Comparison of ENCODE assay signal across 9 cellular contexts in the genomic region with DNA sequence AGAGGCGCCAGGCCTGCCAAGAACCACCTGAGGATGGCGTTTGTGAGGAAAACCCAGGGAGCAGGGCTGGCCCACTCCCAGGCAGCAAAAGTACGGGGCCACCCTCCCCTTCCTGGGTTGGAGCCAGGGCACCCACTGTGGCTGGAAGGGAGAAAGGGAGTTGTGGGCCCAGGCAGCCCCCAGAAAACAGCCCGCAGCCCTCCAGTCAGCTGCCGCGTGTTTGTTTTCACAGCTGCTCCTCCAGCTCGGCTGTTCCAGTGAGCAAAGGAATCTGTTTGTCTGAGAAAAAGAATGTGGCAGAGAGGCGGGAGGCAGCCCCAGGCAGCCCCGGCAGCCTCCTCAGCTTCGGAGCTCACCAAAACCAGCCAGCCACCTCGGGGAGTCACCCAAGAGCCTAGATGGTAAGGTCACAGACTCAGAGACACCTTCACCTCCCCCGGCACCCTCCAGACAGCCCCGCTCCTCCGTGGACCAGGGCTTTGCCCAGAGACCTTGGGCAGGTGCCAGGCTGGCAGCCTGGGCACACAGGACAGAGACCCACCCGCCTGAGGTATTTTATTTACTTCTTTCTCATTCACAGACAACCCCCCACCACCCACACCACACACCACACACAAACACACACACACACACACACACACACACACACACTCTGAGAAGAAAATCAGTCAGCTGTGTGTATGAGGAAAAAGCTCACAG.
DNase-seq lines count a peak whose midpoint lies in the region; ATAC-seq and TF ChIP-seq lines count a peak whose summit lies in the region.
"Had no signal": no experiment of that assay in that cellular context is flagged by ENCODE, and none has a peak within 500 bp of the region (broad histone marks: within the 10 kb centered on the region; RNA-seq: fewer than 3 reads in every experiment).

No MANE protein-coding gene starts in this region.

- peaks cover 28% of the 10 kb centered on the region for H3K4me1 ChIP-seq in Caco-2
- H3K4me1 ChIP-seq in OCI-LY1 (ENCODE audit: insufficient read depth, low read length, severe bottlenecking) = peaks cover 95% of the 10 kb centered on the region
- H3K4me1 ChIP-seq in fibroblast of lung (ENCODE audit: control insufficient read depth, extremely low read depth, insufficient read depth, low read length) = peaks cover 11% of the 10 kb centered on the region

- peak; percentile 44 to 52 for DNase-seq in Caco-2
- DNase-seq in fibroblast of lung (ENCODE audit: low read depth in 2 of 2) = peak; percentile 68 to 85
- DNase-seq in osteocyte (ENCODE audit: extremely low spot score, unreplicated experiment) = peak; percentile 94
- DNase-seq in SK-N-DZ (ENCODE audit: low spot score) = no peak
- DNase-seq in NOMO-1 treated with dmso at 0.1 percent for 144 hours (lab: John Stamatoyannopoulos, UW; ENCODE audit: unreplicated experiment) = no peak

- H3F3A ChIP-seq in OCI-LY1 (ENCODE audit: insufficient read depth, low read length) = 0 out of 2 replicates have a peak, but pooled peaks cover 4% of the 10 kb centered on the region

- H3K27ac ChIP-seq in OCI-LY1 (ENCODE audit: low read depth, low read length, poor library complexity, severe bottlenecking) (peak overlapping the region; percentile 100), fibroblast of lung (ENCODE audit: insufficient read depth, low read length) (no peak overlapping the region)

- POLR2A ChIA-PET in Caco-2 (lab: Charles Lee) = no interaction called here

- H3K79me2 ChIP-seq in OCI-LY1 (ENCODE audit: insufficient read depth, low read length) = no peaks in the 10 kb centered on the region
- no peaks in the 10 kb centered on the region for H3K79me2 ChIP-seq in fibroblast of lung (ENCODE audit: control insufficient read depth, insufficient read depth, low read length)

- intact Hi-C loops in Caco-2 (cut with micrococcal nuclease; ENCODE audit: unreplicated experiment) = loop anchor here (10.0 kb wide), 1 partner anchor 195 kb away; no protein-coding TSS in a partner anchor

- CTCF ChIA-PET in Caco-2 (lab: Charles Lee) = interaction anchor here (0.7 kb wide), 2 partner anchors 59 to 74 kb away, joined by 4 to 5 read pairs; no protein-coding TSS in a partner anchor

- H3K4me3 Mint-ChIP-seq in Caco-2 (ENCODE audit: unreplicated experiment) (no peak overlapping the region), osteocyte (ENCODE audit: unreplicated experiment) (no peak overlapping the region)
- H3K4me3 Mint-ChIP-seq: central memory CD8-positive, alpha-beta T cell had no signal

- H3K9me2 ChIP-seq in OCI-LY1 (ENCODE audit: low read depth, low read length) = no peaks in the 10 kb centered on the region

- H3K27me3 Mint-ChIP-seq in Caco-2 (ENCODE audit: insufficient read depth, unreplicated experiment) (no peaks in the 10 kb centered on the region), osteocyte (ENCODE audit: unreplicated experiment) (no peaks in the 10 kb centered on the region)
- H3K27me3 Mint-ChIP-seq: central memory CD8-positive, alpha-beta T cell had no signal

- H3K4me1 Mint-ChIP-seq in Caco-2 (ENCODE audit: low read depth, unreplicated experiment) = peaks cover 15% of the 10 kb centered on the region
- H3K4me1 Mint-ChIP-seq in osteocyte (ENCODE audit: unreplicated experiment) = peaks cover 70% of the 10 kb centered on the region
- H3K4me1 Mint-ChIP-seq: central memory CD8-positive, alpha-beta T cell had no signal

- H3K9me3 ChIP-seq in Caco-2 = no peaks in the 10 kb centered on the region
- no peaks in the 10 kb centered on the region for H3K9me3 ChIP-seq in OCI-LY1 (ENCODE audit: low read length)
- no peaks in the 10 kb centered on the region for H3K9me3 ChIP-seq in fibroblast of lung (ENCODE audit: control insufficient read depth, insufficient read depth, low read depth, low read length)

- no peaks in the 10 kb centered on the region for H4K20me1 ChIP-seq in OCI-LY1 (ENCODE audit: insufficient read depth, low read length)
- no peaks in the 10 kb centered on the region for H4K20me1 ChIP-seq in fibroblast of lung (ENCODE audit: control insufficient read depth, extremely low read depth, insufficient read depth, low read length)

- H3K36me3 Mint-ChIP-seq in Caco-2 (ENCODE audit: insufficient read depth, unreplicated experiment) (no peaks in the 10 kb centered on the region), osteocyte (ENCODE audit: unreplicated experiment) (no peaks in the 10 kb centered on the region)

- H3K27me3 ChIP-seq in Caco-2 (replicated peaks; ENCODE audit: control insufficient read depth, insufficient read depth, low read length) (no peaks in the 10 kb centered on the region), OCI-LY1 (ENCODE audit: insufficient read depth, low read length) (no peaks in the 10 kb centered on the region), fibroblast of lung (ENCODE audit: control insufficient read depth, insufficient read depth, low read length) (no peaks in the 10 kb centered on the region)

- H3K4me3 ChIP-seq in Caco-2 (ENCODE audit: low read depth, low read length) (no peak overlapping the region), OCI-LY1 (ENCODE audit: low read depth, low read length, poor library complexity, severe bottlenecking) (peak overlapping the region; percentile 41), fibroblast of lung (replicated peaks in 1 of 4; ENCODE audit: control extremely low read depth in 1 of 4, insufficient read depth in 1 of 4, low read depth in 3 of 4, low read length in 4 of 4) (no peak overlapping the region)

- H3K9me3 Mint-ChIP-seq in Caco-2 (ENCODE audit: unreplicated experiment) = no peaks in the 10 kb centered on the region
- H3K9me3 Mint-ChIP-seq in osteocyte (ENCODE audit: unreplicated experiment) = no peaks in the 10 kb centered on the region
- H3K9me3 Mint-ChIP-seq: central memory CD8-positive, alpha-beta T cell had no signal

- H3K27ac Mint-ChIP-seq in Caco-2 (ENCODE audit: unreplicated experiment) (peak overlapping the region; percentile 53), osteocyte (ENCODE audit: unreplicated experiment) (peak overlapping the region; percentile 93)

- peak overlapping the region; percentile 94 for H3K9ac ChIP-seq in OCI-LY1 (ENCODE audit: low read length)
- H3K9ac ChIP-seq in fibroblast of lung (ENCODE audit: insufficient read depth, low read length) = no peak overlapping the region

- H3K36me3 ChIP-seq in Caco-2 (ENCODE audit: control insufficient read depth, insufficient read depth, low read length) = no peaks in the 10 kb centered on the region
- H3K36me3 ChIP-seq in OCI-LY1 (ENCODE audit: insufficient read depth, low read length) = no peaks in the 10 kb centered on the region
- H3K36me3 ChIP-seq in fibroblast of lung (ENCODE audit: control insufficient read depth, insufficient read depth, low read length) = no peaks in the 10 kb centered on the region

- H2AFZ ChIP-seq in OCI-LY1 (ENCODE audit: low read length) (no peak overlapping the region), fibroblast of lung (ENCODE audit: low read length) (no peak overlapping the region)

- H3K4me2 ChIP-seq in OCI-LY1 (ENCODE audit: low read length) (peak overlapping the region; percentile 67), fibroblast of lung (ENCODE audit: extremely low read depth, insufficient read depth, low read length) (no peak overlapping the region)

- TF ChIP-seq CTCF in Caco-2 (IDR thresholded peaks at IDR 0.05; ENCODE audit: insufficient read depth in 1 of 2, low read depth in 1 of 2, low read length in 1 of 2, severe bottlenecking in 1 of 2, unreplicated experiment in 1 of 2) = no peak
- no peak for TF ChIP-seq CTCF in OCI-LY1 (IDR thresholded peaks at IDR 0.05; ENCODE audit: low read length)
- no peak for TF ChIP-seq CTCF in fibroblast of lung (conservative IDR thresholded peaks at IDR 0.05 in 1 of 2, IDR thresholded peaks at IDR 0.05 in 1 of 2; ENCODE audit: low read depth in 1 of 2, low read length in 2 of 2)
- TF ChIP-seq CTCF in osteocyte (IDR thresholded peaks at IDR 0.05) = no peak

- no TSS peak for BruUV-seq in Caco-2 (replicated peaks; lab: Mats Ljungman, UMichigan)

- no peak for ATAC-seq in HG03442 (IDR thresholded peaks at IDR 0.05; ENCODE audit: unreplicated experiment)
- no peak for ATAC-seq in HG03175 (IDR thresholded peaks at IDR 0.05; ENCODE audit: unreplicated experiment)

Comparison
In these comparisons a context has a peak if more than half of its experiments do, and no peak if none do; other contexts are left out.
1. DNase-seq: peak in Caco-2 (2 of 2), fibroblast of lung (2 of 2) and osteocyte (single experiment); none in SK-N-DZ (single experiment) and NOMO-1 treated with dmso at 0.1 percent for 144 hours (single experiment).